Comparison of ENCODE assay signal across 1 cellular context in genomic region chr15:81151389-81151788, GRCh38.
TF ChIP-seq lines count a peak whose summit lies in the region.

No MANE protein-coding gene starts in this region.

TF ChIP-seq in H1, 55 proteins besides CTCF, POLR2A, EP300 and RAD21:
- TF ChIP-seq GABPA (IDR thresholded peaks at IDR 0.05; ENCODE audit: borderline replicate concordance, insufficient read depth, low read length) (no peak), ATF3 (IDR thresholded peaks at IDR 0.05; ENCODE audit: insufficient read depth, low read depth, low read length) (no peak), CHD1 (IDR thresholded peaks at IDR 0.05; ENCODE audit: low read depth, low read length) (no peak), KDM5A (IDR thresholded peaks at IDR 0.05; ENCODE audit: low read length) (no peak), CBX8 (IDR thresholded peaks at IDR 0.05; ENCODE audit: borderline replicate concordance, low read depth, low read length) (no peak), ATF2 (IDR thresholded peaks at IDR 0.05; ENCODE audit: low read length) (no peak), NANOG (IDR thresholded peaks at IDR 0.05; ENCODE audit: insufficient read depth, low read depth, low read length, poor library complexity, severe bottlenecking) (no peak), EGR1 (IDR thresholded peaks at IDR 0.05; ENCODE audit: borderline replicate concordance, low read depth, low read length) (no peak), YY1 (IDR thresholded peaks at IDR 0.05; ENCODE audit: low read depth, low read length) (no peak), BCL11A (IDR thresholded peaks at IDR 0.05; ENCODE audit: low read depth in 2 of 2, low read length in 2 of 2) (no peak), TEAD4 (IDR thresholded peaks at IDR 0.05; ENCODE audit: low read depth, low read length) (no peak), MAFK (IDR thresholded peaks at IDR 0.05; ENCODE audit: low read depth, low read length) (no peak), BACH1 (IDR thresholded peaks at IDR 0.05; ENCODE audit: low read length) (no peak), TCF12 (IDR thresholded peaks at IDR 0.05; ENCODE audit: low read depth, low read length) (no peak), SIN3A (conservative IDR thresholded peaks at IDR 0.05 in 1 of 2, IDR thresholded peaks at IDR 0.05 in 1 of 2; ENCODE audit: low read depth in 1 of 2, low read length in 2 of 2) (no peak), SP4 (IDR thresholded peaks at IDR 0.05; ENCODE audit: low read length) (no peak), ASH2L (IDR thresholded peaks at IDR 0.05; ENCODE audit: low read length) (no peak), PHF8 (conservative IDR thresholded peaks at IDR 0.05; ENCODE audit: low read depth, low read length) (no peak), RBBP5 (IDR thresholded peaks at IDR 0.05; ENCODE audit: borderline replicate concordance, low read depth, low read length) (no peak)
TF ChIP-seq in H1: peak in this region for 0.
